Comparison of ENCODE assay signal across 10 cellular contexts in the genomic region with DNA sequence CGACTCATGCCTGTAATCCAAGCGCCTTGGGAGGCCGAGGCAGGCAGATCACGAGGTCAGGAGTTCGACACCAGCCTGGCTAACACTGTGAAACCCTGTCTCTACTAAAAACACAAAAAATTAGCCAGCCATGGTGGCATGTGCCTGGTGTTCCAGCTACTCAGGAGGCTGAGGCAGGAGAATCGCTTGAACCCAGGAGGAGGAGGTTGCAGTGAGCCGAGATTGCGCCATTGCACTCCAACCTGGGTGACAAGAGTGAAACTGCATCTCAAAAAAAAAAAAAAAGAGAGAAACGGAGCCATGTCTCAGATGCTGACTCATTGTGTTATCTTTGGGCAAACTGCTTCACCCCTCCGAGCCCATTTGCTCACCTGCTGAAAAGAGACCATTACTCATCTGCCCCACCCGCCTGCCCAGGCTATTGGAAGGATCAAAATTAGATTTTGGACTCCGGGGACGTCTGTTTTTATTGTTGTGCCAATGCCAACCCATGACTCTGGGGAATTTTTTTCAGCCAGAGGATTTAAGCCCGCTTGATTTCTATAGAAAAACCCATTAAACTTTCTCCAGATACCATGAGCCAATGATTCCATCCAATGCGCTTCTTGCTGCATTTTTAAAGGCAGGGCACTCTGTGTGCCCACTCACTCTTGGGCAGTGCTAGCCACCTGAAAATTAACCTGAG. TPM values are rescaled to one million over a fixed set of nuclear protein-coding genes. Genes with fewer than 3 reads are reported as not detected.
DNase-seq lines count a peak whose midpoint lies in the region; ATAC-seq and TF ChIP-seq lines count a peak whose summit lies in the region.
"Had no signal": no experiment of that assay in that cellular context is flagged by ENCODE, and none has a peak within 500 bp of the region (broad histone marks: within the 10 kb centered on the region; RNA-seq: fewer than 3 reads in every experiment).

No MANE protein-coding gene starts in this region.

- intact Hi-C loops in esophagus muscularis mucosa (cut with DNase I): no loop called here

- H3K9ac ChIP-seq in BLaER1 treated with 17β-estradiol and CSF1 and Interleukin-3, amounts not matched to agents 10 nM and 100 nM: peak overlapping the region in 5 of 11 experiments; percentile 15 to 55 (median 36); a peak in 8 of 22 replicates

- ATAC-seq in SK-N-SH treated with all-trans-retinoic acid at 6 μM for 48 hours: peak; percentile 61
- ATAC-seq in left lobe of liver: no peak

- H4K20me1 ChIP-seq in BLaER1 treated with 17β-estradiol and CSF1 and Interleukin-3, amounts not matched to agents 10 nM and 100 nM: no peaks in the 10 kb centered on the region

- peak overlapping the region in 9 of 11 experiments; percentile 12 to 70 (median 54); a peak in 13 of 22 replicates for H3K27ac ChIP-seq in BLaER1 treated with 17β-estradiol and CSF1 and Interleukin-3, amounts not matched to agents 10 nM and 100 nM
- H3K27ac ChIP-seq in esophagus muscularis mucosa (replicated peaks in 1 of 4): no peak overlapping the region
- H3K27ac ChIP-seq: dorsolateral prefrontal cortex had no signal

- 68% methylated on average over 15 of the region's 15 CpGs for WGBS in esophagus muscularis mucosa

- DNase-seq in HEK293T (ENCODE audit: extremely low spot score) (no peak), kidney tubule cell (ENCODE audit: low spot score) (peak; percentile 90), esophagus muscularis mucosa (ENCODE audit: extremely low spot score) (no peak), NCI-H446 treated with DMSO at 0.1 percent for 48 hours (lab: John Stamatoyannopoulos, UW) (no peak), left lobe of liver (ENCODE audit: low spot score) (no peak)
- DNase-seq in activated CD8-positive, alpha-beta memory T cell treated with anti-CD3 and anti-CD28 coated beads, Interleukin-2, amount 50 U/mL, for 48 hours: no peak
- DNase-seq: dorsolateral prefrontal cortex, natural killer cell had no signal

- no peaks in the 10 kb centered on the region for H3K27me3 ChIP-seq in BLaER1 treated with 17β-estradiol and CSF1 and Interleukin-3, amounts not matched to agents 10 nM and 100 nM
- peaks cover 0 to 4% (median 0%) of the 10 kb centered on the region in 4 donors for H3K27me3 ChIP-seq in esophagus muscularis mucosa
- H3K27me3 ChIP-seq: dorsolateral prefrontal cortex had no signal

- H3K36me3 ChIP-seq in BLaER1 treated with 17β-estradiol and CSF1 and Interleukin-3, amounts not matched to agents 10 nM and 100 nM: no peaks in the 10 kb centered on the region
- no peaks in the 10 kb centered on the region for H3K36me3 ChIP-seq in esophagus muscularis mucosa

- CTCF ChIA-PET in HEK293T (lab: Yijun Ruan, JAX): interaction anchor here (0.7 kb wide), 1 partner anchor 455 kb away, joined by 4 read pairs; no protein-coding TSS in a partner anchor

- peak overlapping the region; percentile 25 to 72 (median 57); a peak in 21 of 22 replicates for H3K4me2 ChIP-seq in BLaER1 treated with 17β-estradiol and CSF1 and Interleukin-3, amounts not matched to agents 10 nM and 100 nM

- no peak overlapping the region for H3K4me3 ChIP-seq in BLaER1 treated with 17β-estradiol and CSF1 and Interleukin-3, amounts not matched to agents 10 nM and 100 nM
- no peak overlapping the region for H3K4me3 ChIP-seq in esophagus muscularis mucosa
- H3K4me3 ChIP-seq: dorsolateral prefrontal cortex had no signal

- H3K4me1 ChIP-seq in BLaER1 treated with 17β-estradiol and CSF1 and Interleukin-3, amounts not matched to agents 10 nM and 100 nM: peaks cover 10 to 28% (median 21%) of the 10 kb centered on the region in 10 experiments
- H3K4me1 ChIP-seq in esophagus muscularis mucosa: no peaks in the 10 kb centered on the region

- no peak for TF ChIP-seq CTCF in esophagus muscularis mucosa (IDR thresholded peaks at IDR 0.05)

- POLR2A ChIA-PET in HEK293T (lab: Yijun Ruan, JAX): no interaction called here

- H3K9me3 ChIP-seq in BLaER1 treated with 17β-estradiol and CSF1 and Interleukin-3, amounts not matched to agents 10 nM and 100 nM (replicated peaks in 1 of 11): peaks cover 0 to 3% (median 0%) of the 10 kb centered on the region in 11 experiments; a peak in 1 of 22 replicates
- no peaks in the 10 kb centered on the region for H3K9me3 ChIP-seq in esophagus muscularis mucosa

- no peak for TF ChIP-seq POLR2A in esophagus muscularis mucosa (IDR thresholded peaks at IDR 0.05; ENCODE audit: low read depth)

- TF ChIP-seq EP300 in esophagus muscularis mucosa (IDR thresholded peaks at IDR 0.05): no peak

TF ChIP-seq in HEK293T, 16 proteins besides CTCF, POLR2A, EP300 and RAD21:
- no peak for TF ChIP-seq TARDBP (IDR thresholded peaks at IDR 0.05)
- TF ChIP-seq ARNT (IDR thresholded peaks at IDR 0.05): no peak
- TF ChIP-seq CTBP1 (IDR thresholded peaks at IDR 0.05; ENCODE audit: borderline replicate concordance): no peak
- no peak for TF ChIP-seq HDGF (IDR thresholded peaks at IDR 0.05; ENCODE audit: borderline replicate concordance)
- TF ChIP-seq, protein P1, sequence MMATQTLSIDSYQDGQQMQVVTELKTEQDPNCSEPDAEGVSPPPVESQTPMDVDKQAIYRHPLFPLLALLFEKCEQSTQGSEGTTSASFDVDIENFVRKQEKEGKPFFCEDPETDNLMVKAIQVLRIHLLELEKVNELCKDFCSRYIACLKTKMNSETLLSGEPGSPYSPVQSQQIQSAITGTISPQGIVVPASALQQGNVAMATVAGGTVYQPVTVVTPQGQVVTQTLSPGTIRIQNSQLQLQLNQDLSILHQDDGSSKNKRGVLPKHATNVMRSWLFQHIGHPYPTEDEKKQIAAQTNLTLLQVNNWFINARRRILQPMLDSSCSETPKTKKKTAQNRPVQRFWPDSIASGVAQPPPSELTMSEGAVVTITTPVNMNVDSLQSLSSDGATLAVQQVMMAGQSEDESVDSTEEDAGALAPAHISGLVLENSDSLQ (IDR thresholded peaks at IDR 0.05): no peak
- TF ChIP-seq ZNF384 (IDR thresholded peaks at IDR 0.05): peak; percentile 73
TF ChIP-seq in HEK293T: peak in this region for 1.

TF ChIP-seq in SK-N-SH treated with all-trans-retinoic acid at 6 μM for 48 hours, 23 proteins besides CTCF, POLR2A, EP300 and RAD21:
- TF ChIP-seq ISL1 (CRISPR knock-in tag; IDR thresholded peaks at IDR 0.05) (peak; percentile 63), BACH2 (CRISPR knock-in tag; IDR thresholded peaks at IDR 0.05; ENCODE audit: borderline replicate concordance) (no peak)

RNA-seq across cellular contexts. Expression of a gene that starts 16.5 kb away (rescaled TPM):
- not detected for total RNA-seq in esophagus muscularis mucosa
- 0.40 TPM for total RNA-seq in left lobe of liver
- total RNA-seq: natural killer cell had no signal

RNA-seq across cellular contexts. Expression of a gene that starts 48.2 kb away (rescaled TPM):
- total RNA-seq in esophagus muscularis mucosa (not detected), left lobe of liver (not detected)
- total RNA-seq: natural killer cell had no signal

Comparison
In these comparisons a context has a peak if more than half of its experiments do, and no peak if none do; other contexts are left out.
1. H3K27ac ChIP-seq: peak in BLaER1 treated with 17β-estradiol and CSF1 and Interleukin-3, amounts not matched to agents 10 nM and 100 nM (9 of 11); none in esophagus muscularis mucosa (0 of 4).